In the genomic region with DNA sequence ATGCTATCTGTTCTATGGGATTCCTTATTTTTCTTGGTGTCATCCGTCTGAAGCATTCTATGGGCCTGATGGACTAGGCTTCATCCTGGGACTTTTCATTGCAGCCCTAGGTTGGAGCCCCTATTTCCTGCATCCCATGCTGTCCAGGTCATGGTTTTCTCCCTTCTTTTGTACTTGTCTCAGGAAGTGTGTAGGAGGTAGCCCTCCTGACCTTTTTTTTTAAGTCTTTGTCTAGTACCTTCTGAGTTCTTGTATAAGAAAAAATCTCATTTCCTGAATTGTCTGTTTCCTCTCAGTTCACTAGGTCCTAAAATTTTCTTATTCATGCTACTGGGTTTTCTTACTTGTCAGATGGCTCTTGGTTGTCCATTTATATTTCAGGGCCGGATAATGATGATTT, we compare ENCODE assay signal across 17 cellular contexts. TPM values are rescaled to one million over a fixed set of nuclear protein-coding genes. Genes with fewer than 3 reads are reported as not detected.
DNase-seq lines count a peak whose midpoint lies in the region; ATAC-seq and TF ChIP-seq lines count a peak whose summit lies in the region.
"Had no signal": no experiment of that assay in that cellular context is flagged by ENCODE, and none has a peak within 500 bp of the region (broad histone marks: within the 10 kb centered on the region; RNA-seq: fewer than 3 reads in every experiment).

No MANE protein-coding gene starts in this region.

- peaks cover 11% of the 10 kb centered on the region for H3K4me1 ChIP-seq in mucosa of descending colon (ENCODE audit: low read depth)
- H3K4me1 ChIP-seq: Caco-2 had no signal

- intact Hi-C loops in mucosa of descending colon (cut with DNase I, micrococcal nuclease): no loop called here

- H3K27ac Mint-ChIP-seq in activated T-cell treated with anti-CD3 and anti-CD28 coated beads, Interleukin-2, amount 50 U/mL, for 72 hours: peak overlapping the region; percentile 33
- H3K27ac Mint-ChIP-seq in HFFc6: peak overlapping the region; percentile 37
- peak overlapping the region; percentile 62 for H3K27ac Mint-ChIP-seq in chondrocyte (ENCODE audit: unreplicated experiment)
- H3K27ac Mint-ChIP-seq in stimulated activated effector memory CD8-positive, alpha-beta T cell treated with anti-CD3 and anti-CD28 coated beads, Interleukin-12 subunit alpha, Interleukin-12 subunit beta, amount 100 ng/mL, for 72 hours: peak overlapping the region; percentile 45

- H3K9me3 ChIP-seq in mucosa of descending colon: no peaks in the 10 kb centered on the region
- H3K9me3 ChIP-seq: Caco-2, stomach had no signal

- CTCF ChIA-PET in GM10248 (lab: Yijun Ruan, JAX): no interaction called here

- no peak for ATAC-seq in activated T-cell treated with anti-CD3 and anti-CD28 coated beads, Interleukin-2, amount 50 U/mL, for 72 hours (replicated peaks in 1 of 2)
- no peak for ATAC-seq in stimulated activated effector memory CD8-positive, alpha-beta T cell treated with anti-CD3 and anti-CD28 coated beads, Interleukin-12 subunit alpha, Interleukin-12 subunit beta, amount 100 ng/mL, for 72 hours
- no peak for ATAC-seq in mucosa of descending colon
- ATAC-seq: foreskin keratinocyte, left lobe of liver had no signal

- H3K4me3 Mint-ChIP-seq in activated T-cell treated with anti-CD3 and anti-CD28 coated beads, Interleukin-2, amount 50 U/mL, for 72 hours: peak overlapping the region; percentile 4 to 33
- H3K4me3 Mint-ChIP-seq in HFFc6 (no peak overlapping the region), chondrocyte (ENCODE audit: unreplicated experiment) (no peak overlapping the region)
- no peak overlapping the region for H3K4me3 Mint-ChIP-seq in stimulated activated effector memory CD8-positive, alpha-beta T cell treated with anti-CD3 and anti-CD28 coated beads, Interleukin-12 subunit alpha, Interleukin-12 subunit beta, amount 100 ng/mL, for 72 hours

- no peak overlapping the region for H3K4me3 ChIP-seq in mucosa of descending colon
- H3K4me3 ChIP-seq: stomach had no signal

- no peaks in the 10 kb centered on the region for H3K36me3 ChIP-seq in mucosa of descending colon (ENCODE audit: low read depth)

- H3K36me3 Mint-ChIP-seq in activated T-cell treated with anti-CD3 and anti-CD28 coated beads, Interleukin-2, amount 50 U/mL, for 72 hours (ENCODE audit: insufficient read depth in 2 of 2): peaks cover 2 to 9% of the 10 kb centered on the region in 2 donors
- H3K36me3 Mint-ChIP-seq in HFFc6 (ENCODE audit: low read depth) (peaks cover 32% of the 10 kb centered on the region), chondrocyte (ENCODE audit: low read depth) (peaks cover 19% of the 10 kb centered on the region)
- peaks cover 87% of the 10 kb centered on the region for H3K36me3 Mint-ChIP-seq in stimulated activated effector memory CD8-positive, alpha-beta T cell treated with anti-CD3 and anti-CD28 coated beads, Interleukin-12 subunit alpha, Interleukin-12 subunit beta, amount 100 ng/mL, for 72 hours

- POLR2A ChIA-PET in GM10248 (lab: Yijun Ruan, JAX): interaction anchor here (0.6 kb wide), 1 partner anchor 58 kb away, joined by 3 read pairs; no protein-coding TSS in a partner anchor

- H3K4me1 Mint-ChIP-seq in activated T-cell treated with anti-CD3 and anti-CD28 coated beads, Interleukin-2, amount 50 U/mL, for 72 hours (ENCODE audit: low read depth): peaks cover 47% of the 10 kb centered on the region
- H3K4me1 Mint-ChIP-seq in HFFc6 (ENCODE audit: low read depth) (peaks cover 57% of the 10 kb centered on the region), chondrocyte (ENCODE audit: low read depth) (peaks cover 63% of the 10 kb centered on the region)
- H3K4me1 Mint-ChIP-seq in stimulated activated effector memory CD8-positive, alpha-beta T cell treated with anti-CD3 and anti-CD28 coated beads, Interleukin-12 subunit alpha, Interleukin-12 subunit beta, amount 100 ng/mL, for 72 hours: peaks cover 48% of the 10 kb centered on the region

- no peaks in the 10 kb centered on the region for H3K27me3 Mint-ChIP-seq in activated T-cell treated with anti-CD3 and anti-CD28 coated beads, Interleukin-2, amount 50 U/mL, for 72 hours (ENCODE audit: low read depth)
- H3K27me3 Mint-ChIP-seq in HFFc6 (ENCODE audit: insufficient read depth) (no peaks in the 10 kb centered on the region), chondrocyte (ENCODE audit: low read depth) (no peaks in the 10 kb centered on the region)

- TF ChIP-seq CTCF in HFFc6 (IDR thresholded peaks at IDR 0.05): no peak
- TF ChIP-seq CTCF in chondrocyte (IDR thresholded peaks at IDR 0.05): no peak
- no peak for TF ChIP-seq CTCF in GM10248 (IDR thresholded peaks at IDR 0.05; ENCODE audit: control extremely low read depth, extremely low read depth, low read depth, missing control alignments)
- TF ChIP-seq CTCF in mucosa of descending colon (IDR thresholded peaks at IDR 0.05): no peak

- no peaks in the 10 kb centered on the region for H3K9me3 Mint-ChIP-seq in activated T-cell treated with anti-CD3 and anti-CD28 coated beads, Interleukin-2, amount 50 U/mL, for 72 hours
- H3K9me3 Mint-ChIP-seq in HFFc6: no peaks in the 10 kb centered on the region
- no peaks in the 10 kb centered on the region for H3K9me3 Mint-ChIP-seq in chondrocyte (ENCODE audit: low read depth)
- H3K9me3 Mint-ChIP-seq in stimulated activated effector memory CD8-positive, alpha-beta T cell treated with anti-CD3 and anti-CD28 coated beads, Interleukin-12 subunit alpha, Interleukin-12 subunit beta, amount 100 ng/mL, for 72 hours: no peaks in the 10 kb centered on the region

- DNase-seq in activated T-cell treated with anti-CD3 and anti-CD28 coated beads, Interleukin-2, amount 50 U/mL, for 72 hours: no peak
- no peak for DNase-seq in activated T-cell treated with anti-CD3 and anti-CD28 coated beads, Interleukin-2, amount 50 U/mL, for 48 hours
- DNase-seq in HFFc6: no peak
- DNase-seq in chondrocyte (ENCODE audit: low spot score): no peak
- DNase-seq in stimulated activated effector memory CD8-positive, alpha-beta T cell treated with anti-CD3 and anti-CD28 coated beads, Interleukin-12 subunit alpha, Interleukin-12 subunit beta, amount 100 ng/mL, for 72 hours (ENCODE audit: low spot score in 2 of 2): no peak
- no peak for DNase-seq in GM10248 (ENCODE audit: extremely low spot score)
- DNase-seq in mucosa of descending colon: no peak
- DNase-seq in activated CD8-positive, alpha-beta memory T cell treated with anti-CD3 and anti-CD28 coated beads, Interleukin-2, amount 50 U/mL, for 4 hours: no peak
- DNase-seq: anterior cingulate cortex; Caco-2; foreskin keratinocyte; NCI-H345; NK-92 treated with Interleukin-12 subunit alpha and Interleukin-12 subunit beta, amount 100 ng/mL, for 24 hours; stimulated activated CD4-positive, alpha-beta T cell treated with anti-CD3 and anti-CD28 coated beads, Interleukin-12 subunit alpha, Interleukin-12 subunit beta, amount 100 ng/mL, for 4 hours; stomach had no signal

RNA-seq across cellular contexts. Expression of a gene that starts 6.0 kb away (rescaled TPM):
- total RNA-seq in activated T-cell treated with anti-CD3 and anti-CD28 coated beads, Interleukin-2, amount 50 U/mL, for 72 hours: 10 to 100 TPM; 65.1 to 74.2 TPM
- 10 to 100 TPM; 65.4 to 79.1 (median 69.2) TPM for total RNA-seq in HFFc6 (2021; fragmentation: NEBNext Ultra II Directional; extraction: Animal tissue kit (Norgen Biotek cat#: 25700))
- total RNA-seq in chondrocyte: 112 to 120 TPM (median 115 TPM) in 3 replicates
- 10 to 100 TPM; 57.5 to 80.5 (median 63.6) TPM for total RNA-seq in mucosa of descending colon

RNA-seq across cellular contexts. Expression of a gene that starts 44.1 kb away (rescaled TPM):
- total RNA-seq in activated T-cell treated with anti-CD3 and anti-CD28 coated beads, Interleukin-2, amount 50 U/mL, for 72 hours: under 1 TPM; 0.07 to 0.19 TPM
- not detected for total RNA-seq in HFFc6 (2021; fragmentation: NEBNext Ultra II Directional; extraction: Animal tissue kit (Norgen Biotek cat#: 25700))
- total RNA-seq in chondrocyte (not detected in 3 replicates), mucosa of descending colon (not detected)
- total RNA-seq: Caco-2, HT1080, left lobe of liver, stomach had no signal

RNA-seq across cellular contexts. Expression of a gene that starts 58.7 kb away (rescaled TPM):
- 1,000 to 10,000 TPM; 3,459 to 3,692 TPM for total RNA-seq in activated T-cell treated with anti-CD3 and anti-CD28 coated beads, Interleukin-2, amount 50 U/mL, for 72 hours
- 1,000 to 10,000 TPM; 1,301 to 1,432 (median 1,370) TPM for total RNA-seq in HFFc6 (2021; fragmentation: NEBNext Ultra II Directional; extraction: Animal tissue kit (Norgen Biotek cat#: 25700))
- total RNA-seq in chondrocyte: 1,065 to 1,130 TPM (median 1,086 TPM) in 3 replicates
- total RNA-seq in mucosa of descending colon: 1,000 to 10,000 TPM; 1,217 to 1,361 (median 1,229) TPM

Comparison
In these comparisons a context has a peak if more than half of its experiments do, and no peak if none do; other contexts are left out.
1. H3K4me3 Mint-ChIP-seq: peak in activated T-cell treated with anti-CD3 and anti-CD28 coated beads, Interleukin-2, amount 50 U/mL, for 72 hours (2 of 2); none in HFFc6 (single experiment), chondrocyte (single experiment) and stimulated activated effector memory CD8-positive, alpha-beta T cell treated with anti-CD3 and anti-CD28 coated beads, Interleukin-12 subunit alpha, Interleukin-12 subunit beta, amount 100 ng/mL, for 72 hours (single experiment).
2. Peak in every context shown above with its lines, with median percentiles within 50 percentile points of each other: H3K27ac Mint-ChIP-seq.